In the genomic region with DNA sequence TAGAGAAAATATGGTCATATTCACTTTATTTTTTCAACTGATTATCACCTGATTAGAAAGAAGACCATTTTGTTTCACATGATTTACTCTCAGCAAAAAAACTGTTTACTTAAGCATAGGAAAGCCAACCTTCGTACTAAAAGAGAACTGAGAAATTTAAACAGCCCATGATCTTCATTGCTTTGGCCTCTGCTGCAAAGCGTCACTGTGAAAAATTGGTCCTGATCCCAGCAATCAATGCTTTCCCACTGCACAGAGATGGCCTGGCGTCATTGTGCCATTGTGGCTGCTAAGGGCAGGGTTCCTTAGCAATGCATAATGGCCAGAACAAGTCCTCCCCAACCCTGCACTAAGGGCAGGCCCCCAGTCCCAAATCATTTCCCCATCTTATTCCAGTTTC, we compare ENCODE assay signal across 21 cellular contexts. TPM values are rescaled to one million over a fixed set of nuclear protein-coding genes. Genes with fewer than 3 reads are reported as not detected.
"Had no signal": no experiment of that assay in that cellular context is flagged by ENCODE, and none has a peak within 500 bp of the region (broad histone marks: within the 10 kb centered on the region; RNA-seq: fewer than 3 reads in every experiment).

No MANE protein-coding gene starts in this region.

- H3K27me3 ChIP-seq: cardiac muscle cell, transverse colon, uterus had no signal

- H3K27ac ChIP-seq: cardiac muscle cell, foreskin keratinocyte, transverse colon, uterus had no signal

- H3K27ac Mint-ChIP-seq: activated B cell treated with CpG ODN at 0.5 μM for 24 hours; activated CD8-positive, alpha-beta T cell treated with anti-CD3 and anti-CD28 coated beads for 36 hours; mesothelial cell of epicardium; progenitor cell of endocrine pancreas had no signal

- H3K27me3 Mint-ChIP-seq: activated B cell treated with CpG ODN at 0.5 μM for 24 hours; activated CD8-positive, alpha-beta T cell treated with anti-CD3 and anti-CD28 coated beads for 36 hours; activated naive CD4-positive, alpha-beta T cell treated with anti-CD3 and anti-CD28 coated beads, Interleukin-2, amount 50 U/mL, for 24 hours; effector memory CD8-positive, alpha-beta T cell; progenitor cell of endocrine pancreas had no signal

- H3K36me3 Mint-ChIP-seq: mesothelial cell of epicardium had no signal

- H3K9me3 ChIP-seq: transverse colon, uterus had no signal

- H3K4me3 Mint-ChIP-seq: activated B cell treated with CpG ODN at 0.5 μM for 24 hours, mesothelial cell of epicardium had no signal

- H3K4me3 ChIP-seq: cardiac muscle cell, lung, transverse colon, uterus had no signal

- ATAC-seq: activated CD8-positive, alpha-beta T cell treated with anti-CD3 and anti-CD28 coated beads for 36 hours; effector memory CD8-positive, alpha-beta T cell; foreskin keratinocyte; left colon had no signal

- H3K4me1 Mint-ChIP-seq: activated B cell treated with CpG ODN at 0.5 μM for 24 hours had no signal

- H3K9me3 Mint-ChIP-seq: effector memory CD8-positive, alpha-beta T cell had no signal

- H3K4me1 ChIP-seq: transverse colon, uterus had no signal

- H3K36me3 ChIP-seq: cardiac muscle cell, transverse colon, uterus had no signal

- DNase-seq: activated B cell treated with CpG ODN at 0.5 μM for 24 hours; activated CD4-positive, alpha-beta T cell treated with anti-CD3 and anti-CD28 coated beads for 4 hours; activated CD8-positive, alpha-beta T cell treated with anti-CD3 and anti-CD28 coated beads for 36 hours; activated gamma-delta T cell; activated T-cell treated with anti-CD3 and anti-CD28 coated beads, Interleukin-2, amount 50 U/mL, for 48 hours; dermis blood vessel endothelial cell; effector memory CD8-positive, alpha-beta T cell; foreskin keratinocyte; islet precursor cell; left colon; occipital lobe; stimulated activated CD4-positive, alpha-beta T cell treated with anti-CD3 and anti-CD28 coated beads, Interleukin-12 subunit alpha, Interleukin-12 subunit beta, amount 100 ng/mL, for 4 hours; stimulated activated CD4-positive, alpha-beta T cell treated with anti-CD3 and anti-CD28 coated beads, Interleukin-1b, Interleukin-23, amount 100 ng/mL, for 48 hours; stimulated activated CD8-positive, alpha-beta memory T cell treated with anti-CD3 and anti-CD28 coated beads, Interleukin-4, amount 100 ng/mL, for 48 hours; transverse colon; uterus had no signal

RNA-seq across cellular contexts. Expression of a gene that starts 19.9 kb away (rescaled TPM):
- total RNA-seq: activated B cell treated with CpG ODN at 0.5 μM for 24 hours, cardiac muscle cell, dermis blood vessel endothelial cell, foreskin keratinocyte, mesothelial cell of epicardium, progenitor cell of endocrine pancreas had no signal
